ENCODE assay signal across 16 cellular contexts in genomic region chr9:120526493-120526892, GRCh38. TPM values are rescaled to one million over a fixed set of nuclear protein-coding genes. Genes with fewer than 3 reads are reported as not detected.
A peak's percentile ranks its signal among the peaks of the same experiment; 100 is the strongest.
DNase-seq lines count a peak whose midpoint lies in the region; ATAC-seq and TF ChIP-seq lines count a peak whose summit lies in the region.
"Had no signal": no experiment of that assay in that cellular context is flagged by ENCODE, and none has a peak within 500 bp of the region (broad histone marks: within the 10 kb centered on the region; RNA-seq: fewer than 3 reads in every experiment).

No MANE protein-coding gene starts in this region.

- no peak for TF ChIP-seq CTCF in lower lobe of right lung (IDR thresholded peaks at IDR 0.05)
- TF ChIP-seq CTCF in thyroid gland (IDR thresholded peaks at IDR 0.05) = no peak
- TF ChIP-seq CTCF in OCI-LY7 (conservative IDR thresholded peaks at IDR 0.05; ENCODE audit: low read length) = no peak

- no peak overlapping the region for H3K4me2 ChIP-seq in OCI-LY7 (ENCODE audit: low read length)

- in situ Hi-C loops in G401 (cut with HindIII; ENCODE audit: low sequenced_read_pairs) = no loop called here
- in situ Hi-C loops in ACHN (cut with HindIII; ENCODE audit: low pct_ligation_motif_present, low pct_unique_long_range_greater_than_20kb, low sequenced_read_pairs) = no loop called here

- CTCF ChIA-PET in OCI-LY7 (lab: Charles Lee; ENCODE audit: unreplicated experiment) = no interaction called here

- H3K36me3 ChIP-seq in lower lobe of right lung (peaks cover 82% of the 10 kb centered on the region), thyroid gland (peaks cover 0 to 8% of the 10 kb centered on the region in 2 donors), OCI-LY7 (ENCODE audit: insufficient read depth, low read length) (peaks cover 95% of the 10 kb centered on the region)

- no peaks in the 10 kb centered on the region for H4K20me1 ChIP-seq in OCI-LY7 (ENCODE audit: insufficient read depth, low read length)

- no TSS peak for BruUV-seq in OCI-LY7 (replicated peaks; lab: Mats Ljungman, UMichigan)

- no peaks in the 10 kb centered on the region for H3K9me3 ChIP-seq in lower lobe of right lung
- no peaks in the 10 kb centered on the region for H3K9me3 ChIP-seq in thyroid gland
- H3K9me3 ChIP-seq in OCI-LY7 (ENCODE audit: low read length) = no peaks in the 10 kb centered on the region

- H3K9me2 ChIP-seq in OCI-LY7 (ENCODE audit: insufficient read depth, low read length) = no peaks in the 10 kb centered on the region

- H3K27ac ChIP-seq in lower lobe of right lung (no peak overlapping the region), thyroid gland (peak overlapping the region in 2 of 3 donors; percentile 85), OCI-LY7 (ENCODE audit: low read depth, low read length, poor library complexity, severe bottlenecking) (no peak overlapping the region)
- H3K27ac ChIP-seq: GM23248, HL-60 had no signal

- H3K4me3 ChIP-seq in lower lobe of right lung = no peak overlapping the region
- H3K4me3 ChIP-seq in thyroid gland (replicated peaks in 1 of 3) = no peak overlapping the region
- H3K4me3 ChIP-seq in OCI-LY7 (ENCODE audit: low read depth, low read length, poor library complexity, severe bottlenecking) = no peak overlapping the region
- H3K4me3 ChIP-seq: GM23248 had no signal

- H3K27me3 ChIP-seq in lower lobe of right lung (ENCODE audit: low read depth) (no peaks in the 10 kb centered on the region), thyroid gland (no peaks in the 10 kb centered on the region)

- TF ChIP-seq POLR2A in thyroid gland (IDR thresholded peaks at IDR 0.05) = no peak

- intact Hi-C loops in lower lobe of right lung (cut with DNase I) = no loop called here
- intact Hi-C loops in thyroid gland (cut with DNase I) = no loop called here
- intact Hi-C loops in OCI-LY7 (cut with micrococcal nuclease; ENCODE audit: unreplicated experiment) = no loop called here

- DNase-seq in DMS79 (lab: John Stamatoyannopoulos, UW) (peak; percentile 61), NCI-H524 treated with DMSO at 0.1 percent for 48 hours (lab: John Stamatoyannopoulos, UW) (peak; percentile 75), lower lobe of right lung (peak; percentile 58), thyroid gland (peak; percentile 67 to 74), nucleus accumbens (lab: John Stamatoyannopoulos, UW) (no peak), OCI-LY7 (ENCODE audit: low spot score) (no peak), G401 (ENCODE audit: low spot score) (no peak), ACHN (no peak)
- DNase-seq: 8988T; C1 segment of cervical spinal cord; CD4-positive, alpha-beta T cell; DND-41; GF-D8; GM23248 had no signal

- POLR2A ChIA-PET in OCI-LY7 (lab: Charles Lee) = no interaction called here

- no peaks in the 10 kb centered on the region for H3K79me2 ChIP-seq in OCI-LY7 (ENCODE audit: insufficient read depth, low read depth, low read length)

- no peak overlapping the region for H2AFZ ChIP-seq in OCI-LY7 (ENCODE audit: low read length)
- H2AFZ ChIP-seq: GM23248 had no signal

- WGBS in thyroid gland, 2 donors = 47 to 60% methylated on average over 3 of the region's 3 CpGs

- peaks cover 8% of the 10 kb centered on the region for H3K4me1 ChIP-seq in lower lobe of right lung
- peaks cover 43 to 49% of the 10 kb centered on the region in 2 donors for H3K4me1 ChIP-seq in thyroid gland
- H3K4me1 ChIP-seq in OCI-LY7 (ENCODE audit: insufficient read depth, low read length, poor library complexity, severe bottlenecking) = no peaks in the 10 kb centered on the region

- peak; percentile 48 to 64 for ATAC-seq in lower lobe of right lung
- ATAC-seq: HCT116 had no signal

RNA-seq across cellular contexts. Expression of gene CDK5RAP2, which starts 53.5 kb away (rescaled TPM):
- total RNA-seq in lower lobe of right lung = 54.7 TPM
- total RNA-seq in thyroid gland = 10 to 100 TPM; 39.5 to 51.9 (median 46.9) TPM
- 81.6 and 95.1 TPM in 2 replicates for total RNA-seq in OCI-LY7 (2014; rRNA removed; shearing (Covaris generic))
- total RNA-seq in OCI-LY7 (2022) = 76.0 and 101 TPM in 2 replicates
- 27.9 and 54.8 TPM in 2 replicates for total RNA-seq in G401 (2014; rRNA removed; shearing (Covaris generic))

Comparison
In these comparisons a context has a peak if more than half of its experiments do, and no peak if none do; other contexts are left out.
1. DNase-seq: peak in DMS79 (single experiment), NCI-H524 treated with DMSO at 0.1 percent for 48 hours (single experiment), lower lobe of right lung (single experiment) and thyroid gland (2 of 2); none in nucleus accumbens (0 of 56), OCI-LY7 (single experiment), G401 (single experiment) and ACHN (single experiment).
2. H3K27ac ChIP-seq: peak in thyroid gland (2 of 3); none in lower lobe of right lung (single experiment) and OCI-LY7 (single experiment).